ENCODE assay signal across 8 cellular contexts in the genomic region with DNA sequence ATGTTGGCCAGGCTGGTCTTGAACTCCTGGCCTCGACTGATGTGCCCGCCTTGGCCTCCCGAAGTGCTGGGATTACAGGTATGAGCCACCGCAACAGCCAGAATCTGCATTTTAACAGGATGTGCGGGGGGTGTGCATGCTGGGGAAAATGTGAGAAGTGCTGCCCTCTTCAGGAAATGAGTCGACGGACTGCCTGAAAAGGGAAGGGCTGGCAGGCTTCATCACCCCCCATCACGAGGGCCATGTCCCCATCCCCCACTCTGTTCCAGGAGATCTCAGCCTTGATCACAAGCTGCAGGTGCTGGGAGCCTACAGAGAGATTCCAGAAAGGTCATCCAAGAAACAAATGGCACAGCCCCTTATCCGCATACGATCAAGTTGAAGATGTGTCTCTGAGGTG.
A peak's percentile ranks its signal among the peaks of the same experiment; 100 is the strongest.
DNase-seq lines count a peak whose midpoint lies in the region; ATAC-seq and TF ChIP-seq lines count a peak whose summit lies in the region.

No MANE protein-coding gene starts in this region.

- WGBS in transverse colon (ENCODE audit: low coverage in 1 of 2), 2 donors, result 30% methylated on average over 10 of the region's 10 CpGs; no CpG with 5 or more reads in 1 of the 2 donors
- WGBS in gastroesophageal sphincter (ENCODE audit: low coverage in 1 of 2), 2 donors, result 10% methylated on average over 5 of the region's 10 CpGs; no CpG with 5 or more reads in 1 of the 2 donors

- no peak for ATAC-seq in Right ventricle myocardium superior (ENCODE audit: poor library complexity)
- no peak for ATAC-seq in gastroesophageal sphincter
- no peak for ATAC-seq in HG02840 (IDR thresholded peaks at IDR 0.05; ENCODE audit: low FRiP score, unreplicated experiment)
- ATAC-seq in GM18502 (IDR thresholded peaks at IDR 0.05; ENCODE audit: poor library complexity, unreplicated experiment), result no peak

- H3K4me1 ChIP-seq in cardiac muscle cell (ENCODE audit: low read depth), result no peaks in the 10 kb centered on the region
- H3K4me1 ChIP-seq in transverse colon, result no peaks in the 10 kb centered on the region
- H3K4me1 ChIP-seq in gastroesophageal sphincter, result no peaks in the 10 kb centered on the region

- no peak overlapping the region for H3K27ac ChIP-seq in cardiac muscle cell
- H3K27ac ChIP-seq in transverse colon, result no peak overlapping the region
- no peak overlapping the region for H3K27ac ChIP-seq in gastroesophageal sphincter

- in situ Hi-C loops in transverse colon (cut with MboI; ENCODE audit: low pct_ligation_motif_present in 1 of 4, low pct_unique_long_range_greater_than_20kb in 1 of 4, low sequenced_read_pairs in 3 of 4), result no loop called here

- no peaks in the 10 kb centered on the region for H3K27me3 ChIP-seq in cardiac muscle cell
- peaks cover 44% of the 10 kb centered on the region for H3K27me3 ChIP-seq in transverse colon
- peaks cover 84% of the 10 kb centered on the region for H3K27me3 ChIP-seq in gastroesophageal sphincter

- TF ChIP-seq EP300 in transverse colon (IDR thresholded peaks at IDR 0.05; ENCODE audit: low read depth) (no peak), gastroesophageal sphincter (IDR thresholded peaks at IDR 0.05) (no peak)

- DNase-seq in cardiac muscle cell (ENCODE audit: low read depth in 1 of 2, low spot score in 1 of 2), result peak in 1 of 2 donors; percentile 9
- DNase-seq in Right ventricle myocardium superior, result no peak
- peak; percentile 63 for DNase-seq in NCI-H774 (lab: John Stamatoyannopoulos, UW)
- DNase-seq in cerebellum (ENCODE audit: low spot score), result peak; percentile 37
- DNase-seq in transverse colon, result peak; percentile 11

- H3K9me3 ChIP-seq in cardiac muscle cell (ENCODE audit: low read depth), result no peaks in the 10 kb centered on the region
- no peaks in the 10 kb centered on the region for H3K9me3 ChIP-seq in transverse colon
- H3K9me3 ChIP-seq in gastroesophageal sphincter, result no peaks in the 10 kb centered on the region

- H3K4me3 ChIP-seq in cardiac muscle cell (no peak overlapping the region), transverse colon (no peak overlapping the region), gastroesophageal sphincter (no peak overlapping the region)

- intact Hi-C loops in Right ventricle myocardium superior (cut with DNase I) (no loop called here), transverse colon (cut with DNase I; ENCODE audit: low total_unique reads) (no loop called here)

- TF ChIP-seq CTCF in cardiac muscle cell (IDR thresholded peaks at IDR 0.05; ENCODE audit: low read depth, low read length) (peak; percentile 31), transverse colon (IDR thresholded peaks at IDR 0.05) (peak in 1 of 5 experiments; percentile 10), gastroesophageal sphincter (IDR thresholded peaks at IDR 0.05) (no peak)

- H3K36me3 ChIP-seq in cardiac muscle cell (no peaks in the 10 kb centered on the region), transverse colon (no peaks in the 10 kb centered on the region), gastroesophageal sphincter (no peaks in the 10 kb centered on the region)

- TF ChIP-seq POLR2A in transverse colon (IDR thresholded peaks at IDR 0.05) (no peak), gastroesophageal sphincter (IDR thresholded peaks at IDR 0.05) (no peak)
